8 cellular contexts compared by ENCODE assay signal in the genomic region with DNA sequence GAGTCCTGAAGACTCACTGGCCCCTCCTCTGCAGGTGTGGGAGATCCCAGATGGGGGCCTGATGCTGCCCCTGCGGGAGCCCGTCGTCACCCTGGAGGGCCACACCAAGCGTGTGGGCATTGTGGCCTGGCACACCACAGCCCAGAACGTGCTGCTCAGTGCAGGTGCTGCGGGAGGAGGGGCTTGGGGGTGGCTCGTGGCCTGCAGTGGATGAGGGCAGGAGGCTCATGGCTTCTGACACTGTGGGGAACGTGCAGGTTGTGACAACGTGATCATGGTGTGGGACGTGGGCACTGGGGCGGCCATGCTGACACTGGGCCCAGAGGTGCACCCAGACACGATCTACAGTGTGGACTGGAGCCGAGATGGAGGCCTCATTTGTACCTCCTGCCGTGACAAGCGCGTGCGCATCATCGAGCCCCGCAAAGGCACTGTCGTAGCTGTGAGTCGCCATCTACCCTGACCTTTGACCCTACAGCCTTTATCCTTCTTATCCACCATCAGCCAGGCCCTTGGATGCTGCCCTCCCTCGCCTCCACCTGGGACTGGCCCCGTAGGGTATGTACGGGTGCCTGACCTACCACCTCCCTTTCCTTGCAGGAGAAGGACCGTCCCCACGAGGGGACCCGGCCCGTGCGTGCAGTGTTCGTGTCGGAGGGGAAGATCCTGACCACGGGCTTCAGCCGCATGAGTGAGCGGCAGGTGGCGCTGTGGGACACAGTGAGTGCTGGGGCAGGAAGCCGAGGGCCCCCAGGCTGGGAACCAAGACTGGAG. TPM values are rescaled to one million over a fixed set of nuclear protein-coding genes. Genes with fewer than 3 reads are reported as not detected.
DNase-seq lines count a peak whose midpoint lies in the region; ATAC-seq, FAIRE-seq and TF ChIP-seq lines count a peak whose summit lies in the region.

No MANE protein-coding gene starts in this region.

- intact Hi-C loops in PC-3 (cut with micrococcal nuclease) (no loop called here), uterus (cut with DNase I; ENCODE audit: low total_unique reads) (no loop called here)

- H3K27ac ChIP-seq in PC-3 (ENCODE audit: low read length) = no peak overlapping the region
- no peak overlapping the region for H3K27ac ChIP-seq in uterus

- H3K4me3 ChIP-seq in GM08714 (ENCODE audit: low read length) (peak overlapping the region; percentile 61; the same call in 1 of the 2 replicates), PC-3 (ENCODE audit: low read length) (no peak overlapping the region), uterus (no peak overlapping the region)

- TF ChIP-seq CTCF in PC-3 (conservative IDR thresholded peaks at IDR 0.05; ENCODE audit: low read depth, low read length) (peak; percentile 67), progenitor cell of endocrine pancreas (IDR thresholded peaks at IDR 0.05; ENCODE audit: unreplicated experiment) (peak; percentile 63), uterus (IDR thresholded peaks at IDR 0.05) (peak; percentile 20 to 49 (median 40))

- H3K9me3 ChIP-seq in PC-3 (ENCODE audit: low read length) = no peaks in the 10 kb centered on the region
- H3K9me3 ChIP-seq in uterus = no peaks in the 10 kb centered on the region

- DNase-seq in PC-3 (peak; percentile 55), foreskin melanocyte (peak; percentile 27), progenitor cell of endocrine pancreas (ENCODE audit: low spot score, unreplicated experiment) (peak; percentile 49), uterus (peak; percentile 41 to 47), H54 (ENCODE audit: insufficient read length, low spot score) (no peak)
- DNase-seq in activated effector memory CD4-positive, alpha-beta T cell treated with anti-CD3 and anti-CD28 coated beads, Interleukin-2, amount 50 U/mL, for 16 hours = peak; percentile 95

- no peaks in the 10 kb centered on the region for H3K9me2 ChIP-seq in PC-3 (replicated peaks; ENCODE audit: low read length)

- no peaks in the 10 kb centered on the region for H3K27me3 ChIP-seq in PC-3 (ENCODE audit: low read length)
- no peaks in the 10 kb centered on the region for H3K27me3 ChIP-seq in uterus

- H3K4me3 Mint-ChIP-seq in progenitor cell of endocrine pancreas (ENCODE audit: low read depth) = no peak overlapping the region

- H3K4me2 ChIP-seq in PC-3 (ENCODE audit: low read length) = no peak overlapping the region

- H3K79me2 ChIP-seq in PC-3 (ENCODE audit: low read length) = no peaks in the 10 kb centered on the region

- ATAC-seq in PC-3 = peak; percentile 34
- ATAC-seq in GM18907 (IDR thresholded peaks at IDR 0.05; ENCODE audit: unreplicated experiment) = no peak

- H3K9ac ChIP-seq in PC-3 (ENCODE audit: low read length) = no peak overlapping the region

- BruUV-seq in PC-3 (replicated peaks; lab: Mats Ljungman, UMichigan) = no TSS peak

- H3K27ac Mint-ChIP-seq in progenitor cell of endocrine pancreas = peak overlapping the region; percentile 52

- no peaks in the 10 kb centered on the region for H3K9me3 Mint-ChIP-seq in progenitor cell of endocrine pancreas (ENCODE audit: low read depth)

- H2AFZ ChIP-seq in PC-3 (ENCODE audit: low read length) = no peak overlapping the region

- no peaks in the 10 kb centered on the region for H3K36me3 Mint-ChIP-seq in progenitor cell of endocrine pancreas (ENCODE audit: insufficient read depth)

- no peaks in the 10 kb centered on the region for H3K4me1 Mint-ChIP-seq in progenitor cell of endocrine pancreas (ENCODE audit: low read depth)

- H3K36me3 ChIP-seq in PC-3 (ENCODE audit: low read depth, low read length) (no peaks in the 10 kb centered on the region), uterus (no peaks in the 10 kb centered on the region)

- no peaks in the 10 kb centered on the region for H4K20me1 ChIP-seq in PC-3 (ENCODE audit: low read length)

- FAIRE-seq in H54 (lab: Jason Lieb, UNC) = no peak

- no peak for TF ChIP-seq POLR2A in uterus (IDR thresholded peaks at IDR 0.05)
- no peak for TF ChIP-seq POLR2A in H54 (IDR thresholded peaks at IDR 0.05; ENCODE audit: low read depth, low read length)

- CTCF ChIA-PET in PC-3 (lab: Charles Lee) = no interaction called here

- peaks cover 12% of the 10 kb centered on the region for H3K27me3 Mint-ChIP-seq in progenitor cell of endocrine pancreas

- no peaks in the 10 kb centered on the region for H3F3A ChIP-seq in PC-3 (ENCODE audit: low read length, unreplicated experiment)

- POLR2A ChIA-PET in PC-3 (lab: Charles Lee; ENCODE audit: unreplicated experiment) = no interaction called here

- no peaks in the 10 kb centered on the region for H3K4me1 ChIP-seq in PC-3 (ENCODE audit: insufficient read depth, low read length)
- peaks cover 0 to 8% of the 10 kb centered on the region in 2 donors for H3K4me1 ChIP-seq in uterus

RNA-seq across cellular contexts. Expression of gene CORO1A, which starts 3.6 kb away (rescaled TPM):
- total RNA-seq in PC-3 (2014; rRNA removed) = 8.4 and 10.3 TPM in 2 replicates
- total RNA-seq in progenitor cell of endocrine pancreas = 1.6 and 3.8 TPM in 2 replicates
- 10 to 100 TPM; 12.7 to 30.5 (median 18.2) TPM for total RNA-seq in uterus

RNA-seq across cellular contexts. Expression of gene BOLA2B, which starts 6.5 kb away (rescaled TPM):
- total RNA-seq in PC-3 (2014; rRNA removed) = 143 and 162 TPM in 2 replicates
- 65.0 and 71.5 TPM in 2 replicates for total RNA-seq in progenitor cell of endocrine pancreas
- total RNA-seq in uterus = 10 to 100 TPM in 2 of 4 donors, 1 to 10 TPM in 1, not detected in 1; 4.7 to 34.1 (median 27.5) TPM

RNA-seq across cellular contexts. Expression of gene SLX1A, which starts 6.7 kb away (rescaled TPM):
- total RNA-seq in PC-3 (2014; rRNA removed) (83.4 and 91.9 TPM in 2 replicates), progenitor cell of endocrine pancreas (28.7 and 37.5 TPM in 2 replicates), uterus (100 to 1,000 TPM in 1 of 4 donors, 10 to 100 TPM in 3; 10.6 to 142 (median 41.0) TPM)

RNA-seq across cellular contexts. Expression of gene SULT1A3, which starts 12.1 kb away (rescaled TPM):
- total RNA-seq in PC-3 (2014; rRNA removed) (8.5 and 14.6 TPM in 2 replicates), progenitor cell of endocrine pancreas (33.0 and 33.3 TPM in 2 replicates), uterus (10 to 100 TPM in 2 of 4 donors, 1 to 10 TPM in 2; 1.8 to 26.5 (median 9.5) TPM)
